ENCODE assay signal across 8 cellular contexts in the genomic region with DNA sequence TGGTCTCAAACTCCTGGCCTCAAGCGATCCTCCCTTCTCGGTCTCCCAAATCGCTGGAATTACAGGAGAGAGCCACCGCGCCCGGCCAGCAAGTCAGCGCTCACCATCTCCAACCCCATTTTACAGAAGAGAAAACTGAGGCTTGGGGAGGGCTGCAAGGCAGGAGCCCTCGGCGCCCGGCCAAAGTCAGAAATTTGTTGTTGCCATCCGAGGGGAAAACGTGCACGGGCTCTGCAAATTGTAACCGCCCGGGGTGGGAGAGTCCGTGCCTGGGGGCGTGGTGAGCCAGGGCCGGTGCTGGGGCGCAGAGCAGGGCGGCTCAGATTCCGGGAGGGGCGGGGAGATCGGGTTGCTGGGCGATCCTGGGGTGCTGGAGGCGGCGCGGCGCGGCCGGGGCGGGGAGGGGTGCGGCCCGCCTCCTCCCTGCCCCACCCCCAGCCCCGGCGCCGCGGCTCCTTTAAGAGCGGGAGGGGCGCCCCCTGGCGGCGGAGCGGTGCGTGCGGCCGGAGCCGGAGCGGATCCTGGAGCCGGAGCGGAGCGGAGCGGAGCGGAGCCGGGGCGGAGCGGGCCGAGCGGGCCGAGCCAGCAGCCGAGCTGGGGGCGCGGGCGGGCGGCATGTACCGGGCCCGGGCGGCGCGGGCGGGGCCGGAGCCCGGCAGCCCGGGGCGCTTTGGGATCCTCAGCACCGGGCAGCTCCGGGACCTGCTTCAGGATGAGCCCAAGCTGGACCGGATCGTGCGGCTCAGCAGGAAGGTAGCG. TPM values are rescaled to one million over a fixed set of nuclear protein-coding genes. Genes with fewer than 3 reads are reported as not detected.
A peak's percentile ranks its signal among the peaks of the same experiment; 100 is the strongest.
DNase-seq lines count a peak whose midpoint lies in the region; ATAC-seq, FAIRE-seq and TF ChIP-seq lines count a peak whose summit lies in the region.

A gene with protein sequence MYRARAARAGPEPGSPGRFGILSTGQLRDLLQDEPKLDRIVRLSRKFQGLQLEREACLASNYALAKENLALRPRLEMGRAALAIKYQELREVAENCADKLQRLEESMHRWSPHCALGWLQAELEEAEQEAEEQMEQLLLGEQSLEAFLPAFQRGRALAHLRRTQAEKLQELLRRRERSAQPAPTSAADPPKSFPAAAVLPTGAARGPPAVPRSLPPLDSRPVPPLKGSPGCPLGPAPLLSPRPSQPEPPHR (plus strand): TSS at position 488 of the 759 bp plus-strand sequence. CDS start 128 bp downstream, at position 616.

- no peak within 1 kb of the TSS for H2BK20ac ChIP-seq in H1 (ENCODE audit: low read length)

- DNase-seq in C1 segment of cervical spinal cord (lab: John Stamatoyannopoulos, UW) (peak; percentile 27 to 90 (median 65)), NCI-H82 (lab: John Stamatoyannopoulos, UW) (peak; percentile 89), H1 (ENCODE audit: low read depth in 1 of 2, low spot score in 2 of 2) (peak; percentile 70 to 99), mesenteric fat pad (ENCODE audit: low spot score) (peak; percentile 97)
- DNase-seq in activated CD8-positive, alpha-beta memory T cell treated with anti-CD3 and anti-CD28 coated beads for 24 hours = peak; percentile 99
- DNase-seq in stimulated activated CD8-positive, alpha-beta memory T cell treated with anti-CD3 and anti-CD28 coated beads, Interleukin-12 subunit alpha, Interleukin-12 subunit beta, amount 100 ng/mL, for 4 hours (ENCODE audit: low read depth) = peak; percentile 86

- H2BK15ac ChIP-seq in H1 (ENCODE audit: low read length) = no peak within 1 kb of the TSS; the same call in 1 of the 2 replicates

- H3K79me1 ChIP-seq in H1 (ENCODE audit: low read depth, low read length) = 0 out of 2 replicates have a peak, but pooled peaks cover 3% of the 10 kb centered on the region

- H2BK120ac ChIP-seq in H1 (replicated peaks; ENCODE audit: low read depth, low read length) = no peak within 1 kb of the TSS

- H3K36me3 ChIP-seq in H1 (ENCODE audit: control insufficient read depth in 2 of 4, insufficient read depth in 4 of 4, low read length in 3 of 4) = no peaks in the 10 kb centered on the region

- H3K23me2 ChIP-seq in H1 (ENCODE audit: low read depth, low read length) = peaks cover 5% of the 10 kb centered on the region; the same call in 1 of the 2 replicates

- no peak within 1 kb of the TSS for H4K91ac ChIP-seq in H1 (replicated peaks; ENCODE audit: insufficient read length, low read length)

- H3K4me1 ChIP-seq in H1 (replicated peaks in 1 of 4; ENCODE audit: control insufficient read depth in 3 of 4, insufficient read depth in 4 of 4, low read length in 3 of 4) = peaks cover 0 to 20% (median 9%) of the 10 kb centered on the region in 4 experiments; a peak in 6 of 7 replicates

- peak in 1 of 2 experiments; percentile 85; a peak in 2 of 3 replicates for TF ChIP-seq EP300 in H1 (IDR thresholded peaks at IDR 0.05; ENCODE audit: borderline replicate concordance in 1 of 2, low read depth in 2 of 2, low read length in 2 of 2)

- H3K4me3 ChIP-seq in H1 (ENCODE audit: extremely low read depth in 1 of 4, insufficient read depth in 2 of 4, low read depth in 3 of 4, low read length in 4 of 4) = peak within 1 kb of the TSS; percentile 37 to 63 (median 46)

- H3K4me2 ChIP-seq in H1 (ENCODE audit: insufficient read depth in 1 of 2, low read depth in 2 of 2, low read length in 2 of 2) = peak within 1 kb of the TSS; percentile 76 to 87

- 33% methylated on average over 12 of the region's 79 CpGs; no CpG with 5 or more reads in 1 of the 2 experiments for WGBS in H1 (ENCODE audit: extremely low coverage in 1 of 2, insufficient coverage in 1 of 2, insufficient read length in 1 of 2, insufficient replicate concordance in 2 of 2, low coverage in 1 of 2, low lambda C conversion rate in 2 of 2, missing lambda C conversion rate in 1 of 2), 2 experiments

- H2BK12ac ChIP-seq in H1 (ENCODE audit: low read depth, low read length) = peak within 1 kb of the TSS; percentile 50; the same call in 1 of the 2 replicates

- no peak within 1 kb of the TSS for H3K56ac ChIP-seq in H1 (replicated peaks; ENCODE audit: insufficient read length, low read depth, low read length)

- no peaks in the 10 kb centered on the region for H3K79me2 ChIP-seq in H1 (ENCODE audit: control insufficient read depth in 1 of 2, insufficient read depth in 2 of 2, low read length in 2 of 2)

- no peak within 1 kb of the TSS for H2BK5ac ChIP-seq in H1 (ENCODE audit: low read depth, low read length)

- CTCF ChIA-PET in H1 (lab: Charles Lee; ENCODE audit: partially characterized antibody) = interaction anchor here (0.6 to 9.1 kb wide), 21 partner anchors 9 to 142 kb away, joined by 3 to 72 read pairs (median 4); no protein-coding TSS in a partner anchor

- H4K8ac ChIP-seq in H1 (ENCODE audit: extremely low read depth, insufficient read depth, low read length) = peak within 1 kb of the TSS; percentile 22

- peak; percentile 73 to 93 (median 79) for TF ChIP-seq CTCF in H1 (IDR thresholded peaks at IDR 0.05; ENCODE audit: control extremely low read depth in 1 of 3, insufficient read depth in 1 of 3, low read depth in 1 of 3, low read length in 3 of 3)

- H3K9me3 ChIP-seq in H1 (ENCODE audit: insufficient read depth in 2 of 2, low read depth in 1 of 2, low read length in 1 of 2) = peaks cover 0 to 4% of the 10 kb centered on the region in 2 experiments; a peak in 1 of 4 replicates

- no peak within 1 kb of the TSS for H3K4ac ChIP-seq in H1 (replicated peaks; ENCODE audit: insufficient read length, low read depth, low read length)

- no peak within 1 kb of the TSS for H4K5ac ChIP-seq in H1 (ENCODE audit: insufficient read length, low read depth, low read length)

- no peak for TF ChIP-seq POLR2A in H1 (IDR thresholded peaks at IDR 0.05; ENCODE audit: control extremely low read depth in 1 of 2, low read depth in 2 of 2, low read length in 2 of 2)

- no peak within 1 kb of the TSS for H2AK5ac ChIP-seq in H1 (ENCODE audit: low read depth, low read length)

- H3K14ac ChIP-seq in H1 (ENCODE audit: insufficient read length) = no peak within 1 kb of the TSS

- ATAC-seq in GM19328 (IDR thresholded peaks at IDR 0.05; ENCODE audit: unreplicated experiment) (peak; percentile 97), HG03469 (IDR thresholded peaks at IDR 0.05; ENCODE audit: unreplicated experiment) (peak; percentile 61)

- H3K23ac ChIP-seq in H1 (ENCODE audit: insufficient read length) = no peak within 1 kb of the TSS

- POLR2A ChIA-PET in H1 (lab: Charles Lee; ENCODE audit: partially characterized antibody) = interaction anchor here (0.6 to 2.1 kb wide), 2 partner anchors 45 to 71 kb away, joined by 3 to 6 read pairs; a partner anchor contains a TSS

- H3K27ac ChIP-seq in H1 (ENCODE audit: low read depth, low read length) = no peak within 1 kb of the TSS

- no peaks in the 10 kb centered on the region for H4K20me1 ChIP-seq in H1 (replicated peaks in 1 of 2; ENCODE audit: control insufficient read depth in 1 of 2, insufficient read depth in 2 of 2, low read length in 2 of 2)

- H3K9ac ChIP-seq in H1 (replicated peaks in 1 of 4; ENCODE audit: extremely low read depth in 1 of 4, low read depth in 3 of 4, low read length in 3 of 4) = peak within 1 kb of the TSS in 1 of 4 experiments; percentile 74; a peak in 3 of 7 replicates

- H3K27me3 ChIP-seq in H1 (replicated peaks in 1 of 4; ENCODE audit: control insufficient read depth in 3 of 4, extremely low read depth in 1 of 4, insufficient read depth in 3 of 4, low read length in 3 of 4) = no peaks in the 10 kb centered on the region; a peak in 1 of 7 replicates

- no peak within 1 kb of the TSS for H2AFZ ChIP-seq in H1 (ENCODE audit: low read length)

- H3K18ac ChIP-seq in H1 (ENCODE audit: extremely low read depth, low read length) = no peak within 1 kb of the TSS

- no peak for FAIRE-seq in H1 (lab: Jason Lieb, UNC)

- peak; percentile 56 to 81 for TF ChIP-seq RAD21 in H1 (IDR thresholded peaks at IDR 0.05 in 1 of 2, conservative IDR thresholded peaks at IDR 0.05 in 1 of 2; ENCODE audit: low read depth in 2 of 2, low read length in 2 of 2)

TF ChIP-seq in H1, 55 proteins besides CTCF, POLR2A, EP300 and RAD21 (continues in another document):
- peak; percentile 22 for TF ChIP-seq KDM4A (IDR thresholded peaks at IDR 0.05; ENCODE audit: low read depth, low read length, severe bottlenecking)
- no peak for TF ChIP-seq BACH1 (IDR thresholded peaks at IDR 0.05; ENCODE audit: low read length)
- peak; percentile 23; the same call in 1 of the 2 replicates for TF ChIP-seq YY1 (IDR thresholded peaks at IDR 0.05; ENCODE audit: low read depth, low read length)
- TF ChIP-seq HDAC6 (IDR thresholded peaks at IDR 0.05; ENCODE audit: low read depth, low read length) = no peak
- 0 out of 2 replicates have a peak, but pooled peaks have one; percentile 27 for TF ChIP-seq CREB1 (IDR thresholded peaks at IDR 0.05)
- peak; percentile 37 to 72; a peak in 1 of 4 replicates for TF ChIP-seq SIN3A (conservative IDR thresholded peaks at IDR 0.05 in 1 of 2, IDR thresholded peaks at IDR 0.05 in 1 of 2; ENCODE audit: low read depth in 1 of 2, low read length in 2 of 2)
- 0 out of 2 replicates have a peak, but pooled peaks have one; percentile 7 for TF ChIP-seq TCF12 (IDR thresholded peaks at IDR 0.05; ENCODE audit: low read depth, low read length)
- TF ChIP-seq SP1 (IDR thresholded peaks at IDR 0.05; ENCODE audit: low read depth, low read length) = peak; percentile 56; the same call in 1 of the 2 replicates
- TF ChIP-seq, protein P1, sequence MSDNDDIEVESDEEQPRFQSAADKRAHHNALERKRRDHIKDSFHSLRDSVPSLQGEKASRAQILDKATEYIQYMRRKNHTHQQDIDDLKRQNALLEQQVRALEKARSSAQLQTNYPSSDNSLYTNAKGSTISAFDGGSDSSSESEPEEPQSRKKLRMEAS (IDR thresholded peaks at IDR 0.05) = peak; percentile 12; the same call in 1 of the 2 replicates
- no peak for TF ChIP-seq GTF2F1 (IDR thresholded peaks at IDR 0.05; ENCODE audit: borderline replicate concordance, low read depth, low read length)
- TF ChIP-seq TAF7 (optimal IDR thresholded peaks at IDR 0.05; ENCODE audit: borderline replicate concordance, low read depth, low read length) = peak; percentile 35
- 0 out of 2 replicates have a peak, but pooled peaks have one; percentile 23 for TF ChIP-seq RFX5 (IDR thresholded peaks at IDR 0.05; ENCODE audit: borderline replicate concordance, low read depth, low read length)
- no peak for TF ChIP-seq CHD1 (IDR thresholded peaks at IDR 0.05; ENCODE audit: low read depth, low read length)

RNA-seq across cellular contexts. Expression of the gene that starts here (rescaled TPM):
- 3.4 and 3.8 TPM in 2 replicates for total RNA-seq in H1 (2021; fragmentation: NEBNext Ultra II Directional; extraction: Animal tissue kit (Norgen Biotek cat#: 25700))
- polyA plus RNA-seq in H1 (2011; rRNA removed) = 5.0 and 6.9 TPM in 2 replicates
- 5.6 TPM for polyA plus RNA-seq in H1 (2011; cell fraction: cytosol; rRNA removed)
- polyA plus RNA-seq in H1 (2011; cell fraction: nucleus; rRNA removed) = 5.4 TPM
- 1.8 to 3.9 TPM (median 3.5 TPM) in 4 replicates for polyA plus RNA-seq in H1 (2012, experiment 1 of 2)
- polyA plus RNA-seq in H1 (2012, experiment 2 of 2) = 3.4 TPM
- 2.4 TPM for polyA plus RNA-seq in H1 (2013, experiment 1 of 2)
- 2.7 TPM for polyA plus RNA-seq in H1 (2013, experiment 2 of 2)
- 0.73 and 1.0 TPM in 2 replicates for polyA minus RNA-seq in H1 (2011; rRNA and poly(A)+ RNA removed)
- 2.7 TPM for polyA minus RNA-seq in H1 (2011; cell fraction: cytosol; rRNA and poly(A)+ RNA removed)
- polyA minus RNA-seq in H1 (2011; cell fraction: nucleus; rRNA and poly(A)+ RNA removed) = 3.2 TPM
- 2.0 TPM for total RNA-seq in mesenteric fat pad
